ENCODE assay signal across 1 cellular context in the genomic region with DNA sequence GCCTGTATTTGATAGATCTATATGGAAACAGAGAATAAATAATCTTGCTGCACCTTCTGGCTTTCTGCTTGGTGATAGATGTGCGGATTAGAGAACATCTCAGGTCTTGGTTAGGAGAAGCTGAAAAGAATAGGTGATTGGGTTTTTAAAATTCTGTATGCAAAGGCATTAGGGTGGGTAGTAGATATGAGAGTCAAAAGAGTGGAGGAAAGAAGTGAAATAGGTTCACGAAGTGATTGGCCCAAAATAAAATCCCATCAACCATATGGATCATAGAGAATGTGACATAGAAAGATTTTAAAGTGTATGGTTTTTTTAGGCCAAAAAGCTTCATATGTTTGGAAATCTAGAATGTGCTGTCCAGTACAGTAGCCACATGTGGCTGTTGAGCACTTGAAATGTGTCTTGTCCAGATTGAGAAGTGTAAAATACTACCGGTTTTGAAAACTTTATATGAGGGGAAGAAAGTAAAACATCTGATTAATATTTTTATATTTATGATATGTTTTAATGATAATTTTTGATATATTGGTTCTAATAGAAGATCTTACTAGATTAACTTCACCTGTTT.
TF ChIP-seq lines count a peak whose summit lies in the region.

No MANE protein-coding gene starts in this region.

TF ChIP-seq in endothelial cell of umbilical vein, 7 proteins besides CTCF, POLR2A, EP300 and RAD21 (continued from another document):
- TF ChIP-seq GATA2 (IDR thresholded peaks at IDR 0.05; ENCODE audit: insufficient read depth, insufficient read length, low read depth, low read length) (no peak), EZH2 (IDR thresholded peaks at IDR 0.05; ENCODE audit: borderline replicate concordance, low read depth, low read length, severe bottlenecking) (no peak)
- TF ChIP-seq, protein P1, sequence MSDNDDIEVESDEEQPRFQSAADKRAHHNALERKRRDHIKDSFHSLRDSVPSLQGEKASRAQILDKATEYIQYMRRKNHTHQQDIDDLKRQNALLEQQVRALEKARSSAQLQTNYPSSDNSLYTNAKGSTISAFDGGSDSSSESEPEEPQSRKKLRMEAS (IDR thresholded peaks at IDR 0.05; ENCODE audit: insufficient read depth, insufficient read length): no peak
